Comparison of ENCODE assay signal across 27 cellular contexts in genomic region chr11:64631675-64632074, GRCh38. TPM values are rescaled to one million over a fixed set of nuclear protein-coding genes. Genes with fewer than 3 reads are reported as not detected.
DNase-seq lines count a peak whose midpoint lies in the region; ATAC-seq and TF ChIP-seq lines count a peak whose summit lies in the region.
"Had no signal": no experiment of that assay in that cellular context is flagged by ENCODE, and none has a peak within 500 bp of the region (broad histone marks: within the 10 kb centered on the region; RNA-seq: fewer than 3 reads in every experiment).

No MANE protein-coding gene starts in this region.

- TF ChIP-seq CTCF in natural killer cell (IDR thresholded peaks at IDR 0.05) (no peak), OCI-LY3 (IDR thresholded peaks at IDR 0.05; ENCODE audit: low read depth, low read length) (no peak), GM13976 (IDR thresholded peaks at IDR 0.05; ENCODE audit: borderline replicate concordance, control extremely low read depth, extremely low read depth, insufficient read depth, missing control alignments) (no peak)

- peak overlapping the region; percentile 20 to 32 for H3K27ac Mint-ChIP-seq in natural killer cell
- H3K27ac Mint-ChIP-seq in natural killer cell treated with Interleukin-12 subunit alpha and Interleukin-12 subunit beta and Interleukin-15 and Interleukin-18, amount 100 ng/mL, for 72 hours, result no peak overlapping the region

- H3K9ac ChIP-seq in OCI-LY3 (ENCODE audit: low read length), result no peak overlapping the region
- H3K9ac ChIP-seq: GM23248 had no signal

- H3K4me1 Mint-ChIP-seq in natural killer cell, result peaks cover 29 to 38% of the 10 kb centered on the region in 2 donors
- peaks cover 17 to 28% of the 10 kb centered on the region in 2 donors for H3K4me1 Mint-ChIP-seq in natural killer cell treated with Interleukin-12 subunit alpha and Interleukin-12 subunit beta and Interleukin-15 and Interleukin-18, amount 100 ng/mL, for 72 hours (ENCODE audit: low read depth in 2 of 2)

- H3K27ac ChIP-seq in OCI-LY3 (ENCODE audit: low read length) (no peak overlapping the region), caudate nucleus (ENCODE audit: low read depth, low read length) (peak overlapping the region; percentile 65)
- H3K27ac ChIP-seq: GM23248, PC-9, SJCRH30 had no signal

- DNase-seq in natural killer cell, result no peak
- DNase-seq in natural killer cell treated with Interleukin-12 subunit alpha and Interleukin-12 subunit beta and Interleukin-15 and Interleukin-18, amount 100 ng/mL, for 72 hours (ENCODE audit: low spot score), result no peak
- DNase-seq in caudate nucleus (lab: John Stamatoyannopoulos, UW), result no peak
- DNase-seq in GM13976 (ENCODE audit: low spot score), result no peak
- no peak for DNase-seq in dedifferentiated amniotic fluid mesenchymal stem cell (ENCODE audit: extremely low spot score)
- DNase-seq: CD4-positive, alpha-beta memory T cell; COR-L47; DMS53; GM23248; H7; Karpas-422; NCI-H2029 treated with DMSO at 0.1 percent for 48 hours; NCI-H526 treated with DMSO at 0.1 percent for 48 hours; PC-9; SJCRH30 had no signal

- no peaks in the 10 kb centered on the region for H3K36me3 ChIP-seq in OCI-LY3 (replicated peaks; ENCODE audit: low read depth, low read length)
- H3K36me3 ChIP-seq: SJCRH30 had no signal

- H3K4me3 ChIP-seq in OCI-LY3 (ENCODE audit: low read length), result no peak overlapping the region
- H3K4me3 ChIP-seq: GM23248, PC-9, SJCRH30 had no signal

- peak overlapping the region; percentile 13; the same call in 1 of the 2 replicates for H3K4me2 ChIP-seq in OCI-LY3 (ENCODE audit: low read length)
- H3K4me2 ChIP-seq: PC-9 had no signal

- no peaks in the 10 kb centered on the region for H3K27me3 ChIP-seq in OCI-LY3 (ENCODE audit: low read depth, low read length)
- H3K27me3 ChIP-seq: SJCRH30 had no signal

- no peaks in the 10 kb centered on the region for H3K79me2 ChIP-seq in OCI-LY3 (ENCODE audit: low read length)

- no peaks in the 10 kb centered on the region for H3K9me3 Mint-ChIP-seq in natural killer cell
- no peaks in the 10 kb centered on the region for H3K9me3 Mint-ChIP-seq in natural killer cell treated with Interleukin-12 subunit alpha and Interleukin-12 subunit beta and Interleukin-15 and Interleukin-18, amount 100 ng/mL, for 72 hours

- H3K27me3 Mint-ChIP-seq in natural killer cell (ENCODE audit: low read depth in 2 of 2), result no peaks in the 10 kb centered on the region
- H3K27me3 Mint-ChIP-seq in natural killer cell treated with Interleukin-12 subunit alpha and Interleukin-12 subunit beta and Interleukin-15 and Interleukin-18, amount 100 ng/mL, for 72 hours, result no peaks in the 10 kb centered on the region

- intact Hi-C loops in natural killer cell (cut with micrococcal nuclease), result no loop called here

- H2AFZ ChIP-seq in OCI-LY3 (ENCODE audit: low read depth, low read length), result peak overlapping the region; percentile 45; the same call in 1 of the 2 replicates
- H2AFZ ChIP-seq: GM23248, PC-9 had no signal

- no peaks in the 10 kb centered on the region for H3K36me3 Mint-ChIP-seq in natural killer cell
- H3K36me3 Mint-ChIP-seq in natural killer cell treated with Interleukin-12 subunit alpha and Interleukin-12 subunit beta and Interleukin-15 and Interleukin-18, amount 100 ng/mL, for 72 hours, result no peaks in the 10 kb centered on the region
- H3K36me3 Mint-ChIP-seq: CD4-positive, alpha-beta memory T cell had no signal

- H3K4me1 ChIP-seq in OCI-LY3 (ENCODE audit: low read length), result peaks cover 8% of the 10 kb centered on the region
- H3K4me1 ChIP-seq: SJCRH30 had no signal

- ATAC-seq in natural killer cell (no peak), GM18861 (IDR thresholded peaks at IDR 0.05; ENCODE audit: unreplicated experiment) (no peak), GM19324 (IDR thresholded peaks at IDR 0.05; ENCODE audit: low FRiP score, unreplicated experiment) (no peak)
- ATAC-seq in natural killer cell treated with Interleukin-12 subunit alpha and Interleukin-12 subunit beta and Interleukin-15 and Interleukin-18, amount 100 ng/mL, for 72 hours, result no peak
- ATAC-seq: HepG2, Right ventricle myocardium inferior, SK-N-SH treated with all-trans-retinoic acid at 6 μM for 48 hours had no signal

- H3K9me3 ChIP-seq in OCI-LY3 (ENCODE audit: insufficient read depth, low read length), result no peaks in the 10 kb centered on the region
- H3K9me3 ChIP-seq: SJCRH30 had no signal

- no peak overlapping the region for H3K4me3 Mint-ChIP-seq in natural killer cell
- H3K4me3 Mint-ChIP-seq in natural killer cell treated with Interleukin-12 subunit alpha and Interleukin-12 subunit beta and Interleukin-15 and Interleukin-18, amount 100 ng/mL, for 72 hours, result no peak overlapping the region
- H3K4me3 Mint-ChIP-seq: CD4-positive, alpha-beta memory T cell had no signal

- no peaks in the 10 kb centered on the region for H4K20me1 ChIP-seq in OCI-LY3 (ENCODE audit: insufficient read depth, low read length)

- in situ Hi-C loops in GM13976 (cut with MboI; ENCODE audit: low sequenced_read_pairs, unreplicated experiment), result no loop called here

RNA-seq across cellular contexts. Expression of gene SLC22A12, which starts 40.7 kb away (rescaled TPM):
- total RNA-seq in natural killer cell, result not detected
- total RNA-seq in natural killer cell treated with Interleukin-12 subunit alpha and Interleukin-12 subunit beta and Interleukin-15 and Interleukin-18, amount 100 ng/mL, for 72 hours, result not detected
- total RNA-seq: A172; CD4-positive, alpha-beta memory T cell; Daoy; G401; GM23248; H7; HepG2; HT1080; NCI-H460; PC-9; Right ventricle myocardium inferior; RPMI7951; SJCRH30 had no signal

Comparison
In these comparisons a context has a peak if more than half of its experiments do, and no peak if none do; other contexts are left out.
1. H3K27ac Mint-ChIP-seq: peak in natural killer cell (2 of 2); none in natural killer cell treated with Interleukin-12 subunit alpha and Interleukin-12 subunit beta and Interleukin-15 and Interleukin-18, amount 100 ng/mL, for 72 hours (0 of 2).